1 cellular context compared by ENCODE assay signal in the genomic region with DNA sequence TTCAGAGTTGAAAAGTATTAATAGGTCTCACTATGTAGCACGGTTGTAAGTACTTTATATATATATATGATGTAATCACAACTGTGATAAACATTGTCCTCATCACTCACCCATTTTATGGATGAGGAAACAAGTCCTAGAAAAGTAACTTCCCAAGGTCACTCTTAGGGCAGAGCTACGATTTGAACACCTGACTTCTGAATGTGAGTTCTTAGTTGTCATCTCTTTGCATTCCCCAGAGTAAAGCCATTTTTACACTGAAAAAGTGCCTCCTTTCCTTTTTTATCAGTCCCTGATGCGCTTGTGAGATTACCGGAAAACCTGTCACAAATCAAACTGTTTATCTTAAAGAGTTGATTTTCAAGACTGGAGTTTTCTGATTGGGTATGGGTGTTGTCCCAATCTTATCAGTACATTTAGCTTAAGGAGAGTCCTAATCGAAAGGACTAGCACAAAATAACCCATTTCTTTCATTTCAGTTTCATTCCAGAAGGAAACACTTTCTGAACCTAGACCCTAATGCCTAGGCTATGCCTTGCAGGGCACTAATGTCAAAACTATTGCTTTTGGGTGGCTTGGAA.
TF ChIP-seq lines count a peak whose summit lies in the region.

No MANE protein-coding gene starts in this region.

TF ChIP-seq in K562, 482 proteins besides CTCF, POLR2A, EP300 and RAD21 (continued from another document and continues in another):
- TF ChIP-seq, protein P1, sequence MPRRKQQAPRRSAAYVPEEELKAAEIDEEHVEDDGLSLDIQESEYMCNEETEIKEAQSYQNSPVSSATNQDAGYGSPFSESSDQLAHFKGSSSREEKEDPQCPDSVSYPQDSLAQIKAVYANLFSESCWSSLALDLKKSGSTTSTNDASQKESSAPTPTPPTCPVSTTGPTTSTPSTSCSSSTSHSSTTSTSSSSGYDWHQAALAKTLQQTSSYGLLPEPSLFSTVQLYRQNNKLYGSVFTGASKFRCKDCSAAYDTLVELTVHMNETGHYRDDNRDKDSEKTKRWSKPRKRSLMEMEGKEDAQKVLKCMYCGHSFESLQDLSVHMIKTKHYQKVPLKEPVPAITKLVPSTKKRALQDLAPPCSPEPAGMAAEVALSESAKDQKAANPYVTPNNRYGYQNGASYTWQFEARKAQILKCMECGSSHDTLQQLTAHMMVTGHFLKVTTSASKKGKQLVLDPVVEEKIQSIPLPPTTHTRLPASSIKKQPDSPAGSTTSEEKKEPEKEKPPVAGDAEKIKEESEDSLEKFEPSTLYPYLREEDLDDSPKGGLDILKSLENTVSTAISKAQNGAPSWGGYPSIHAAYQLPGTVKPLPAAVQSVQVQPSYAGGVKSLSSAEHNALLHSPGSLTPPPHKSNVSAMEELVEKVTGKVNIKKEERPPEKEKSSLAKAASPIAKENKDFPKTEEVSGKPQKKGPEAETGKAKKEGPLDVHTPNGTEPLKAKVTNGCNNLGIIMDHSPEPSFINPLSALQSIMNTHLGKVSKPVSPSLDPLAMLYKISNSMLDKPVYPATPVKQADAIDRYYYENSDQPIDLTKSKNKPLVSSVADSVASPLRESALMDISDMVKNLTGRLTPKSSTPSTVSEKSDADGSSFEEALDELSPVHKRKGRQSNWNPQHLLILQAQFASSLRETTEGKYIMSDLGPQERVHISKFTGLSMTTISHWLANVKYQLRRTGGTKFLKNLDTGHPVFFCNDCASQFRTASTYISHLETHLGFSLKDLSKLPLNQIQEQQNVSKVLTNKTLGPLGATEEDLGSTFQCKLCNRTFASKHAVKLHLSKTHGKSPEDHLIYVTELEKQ (CRISPR knock-in tag; IDR thresholded peaks at IDR 0.05): no peak
- TF ChIP-seq TBP (optimal IDR thresholded peaks at IDR 0.05; ENCODE audit: low read depth, low read length) (no peak), ZZZ3 (IDR thresholded peaks at IDR 0.05) (no peak), RBM39 (optimal IDR thresholded peaks at IDR 0.05; ENCODE audit: low read depth, low read length) (no peak), ZNF561 (CRISPR knock-in tag; conservative IDR thresholded peaks at IDR 0.05) (no peak), HDGF (IDR thresholded peaks at IDR 0.05) (no peak), HLTF (IDR thresholded peaks at IDR 0.05) (no peak), FUS (optimal IDR thresholded peaks at IDR 0.05; ENCODE audit: low read depth, low read length) (no peak), DACH1 (IDR thresholded peaks at IDR 0.05; ENCODE audit: partially characterized antibody) (no peak), ARID2 (IDR thresholded peaks at IDR 0.05) (no peak), SAFB (IDR thresholded peaks at IDR 0.05; ENCODE audit: borderline replicate concordance, low read depth, low read length) (no peak), SMAD4 (CRISPR knock-in tag; conservative IDR thresholded peaks at IDR 0.05) (no peak), RFX7 (CRISPR knock-in tag; IDR thresholded peaks at IDR 0.05) (no peak), FOXM1 (IDR thresholded peaks at IDR 0.05; ENCODE audit: low read depth) (peak; percentile 67; the same call in 1 of the 2 replicates), FOXM1 (CRISPR knock-in tag; IDR thresholded peaks at IDR 0.05; ENCODE audit: low read depth) (no peak), CBX5 (IDR thresholded peaks at IDR 0.05; ENCODE audit: borderline replicate concordance, low read depth) (no peak), MCM5 (IDR thresholded peaks at IDR 0.05; ENCODE audit: low read depth) (no peak), ZNF239 (CRISPR knock-in tag; IDR thresholded peaks at IDR 0.05) (no peak; the same call in 1 of the 2 replicates), RAD51 (IDR thresholded peaks at IDR 0.05; ENCODE audit: borderline replicate concordance, low read depth) (no peak), PML (IDR thresholded peaks at IDR 0.05; ENCODE audit: low read length) (0 out of 2 replicates have a peak, but pooled peaks have one; percentile 22), BMI1 (IDR thresholded peaks at IDR 0.05; ENCODE audit: low read length) (no peak), DMBX1 (CRISPR knock-in tag; IDR thresholded peaks at IDR 0.05; ENCODE audit: borderline replicate concordance) (no peak), ADNP (tag; IDR thresholded peaks at IDR 0.05) (no peak), SIN3A (IDR thresholded peaks at IDR 0.05; ENCODE audit: borderline replicate concordance in 2 of 2, control insufficient read depth in 1 of 2, low read depth in 2 of 2, low read length in 2 of 2) (no peak)
- TF ChIP-seq, protein P2, sequence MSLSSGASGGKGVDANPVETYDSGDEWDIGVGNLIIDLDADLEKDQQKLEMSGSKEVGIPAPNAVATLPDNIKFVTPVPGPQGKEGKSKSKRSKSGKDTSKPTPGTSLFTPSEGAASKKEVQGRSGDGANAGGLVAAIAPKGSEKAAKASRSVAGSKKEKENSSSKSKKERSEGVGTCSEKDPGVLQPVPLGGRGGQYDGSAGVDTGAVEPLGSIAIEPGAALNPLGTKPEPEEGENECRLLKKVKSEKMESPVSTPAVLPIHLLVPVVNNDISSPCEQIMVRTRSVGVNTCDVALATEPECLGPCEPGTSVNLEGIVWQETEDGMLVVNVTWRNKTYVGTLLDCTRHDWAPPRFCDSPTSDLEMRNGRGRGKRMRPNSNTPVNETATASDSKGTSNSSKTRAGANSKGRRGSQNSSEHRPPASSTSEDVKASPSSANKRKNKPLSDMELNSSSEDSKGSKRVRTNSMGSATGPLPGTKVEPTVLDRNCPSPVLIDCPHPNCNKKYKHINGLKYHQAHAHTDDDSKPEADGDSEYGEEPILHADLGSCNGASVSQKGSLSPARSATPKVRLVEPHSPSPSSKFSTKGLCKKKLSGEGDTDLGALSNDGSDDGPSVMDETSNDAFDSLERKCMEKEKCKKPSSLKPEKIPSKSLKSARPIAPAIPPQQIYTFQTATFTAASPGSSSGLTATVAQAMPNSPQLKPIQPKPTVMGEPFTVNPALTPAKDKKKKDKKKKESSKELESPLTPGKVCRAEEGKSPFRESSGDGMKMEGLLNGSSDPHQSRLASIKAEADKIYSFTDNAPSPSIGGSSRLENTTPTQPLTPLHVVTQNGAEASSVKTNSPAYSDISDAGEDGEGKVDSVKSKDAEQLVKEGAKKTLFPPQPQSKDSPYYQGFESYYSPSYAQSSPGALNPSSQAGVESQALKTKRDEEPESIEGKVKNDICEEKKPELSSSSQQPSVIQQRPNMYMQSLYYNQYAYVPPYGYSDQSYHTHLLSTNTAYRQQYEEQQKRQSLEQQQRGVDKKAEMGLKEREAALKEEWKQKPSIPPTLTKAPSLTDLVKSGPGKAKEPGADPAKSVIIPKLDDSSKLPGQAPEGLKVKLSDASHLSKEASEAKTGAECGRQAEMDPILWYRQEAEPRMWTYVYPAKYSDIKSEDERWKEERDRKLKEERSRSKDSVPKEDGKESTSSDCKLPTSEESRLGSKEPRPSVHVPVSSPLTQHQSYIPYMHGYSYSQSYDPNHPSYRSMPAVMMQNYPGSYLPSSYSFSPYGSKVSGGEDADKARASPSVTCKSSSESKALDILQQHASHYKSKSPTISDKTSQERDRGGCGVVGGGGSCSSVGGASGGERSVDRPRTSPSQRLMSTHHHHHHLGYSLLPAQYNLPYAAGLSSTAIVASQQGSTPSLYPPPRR (CRISPR knock-in tag; IDR thresholded peaks at IDR 0.05; ENCODE audit: borderline replicate concordance): no peak
- TF ChIP-seq, protein P3, sequence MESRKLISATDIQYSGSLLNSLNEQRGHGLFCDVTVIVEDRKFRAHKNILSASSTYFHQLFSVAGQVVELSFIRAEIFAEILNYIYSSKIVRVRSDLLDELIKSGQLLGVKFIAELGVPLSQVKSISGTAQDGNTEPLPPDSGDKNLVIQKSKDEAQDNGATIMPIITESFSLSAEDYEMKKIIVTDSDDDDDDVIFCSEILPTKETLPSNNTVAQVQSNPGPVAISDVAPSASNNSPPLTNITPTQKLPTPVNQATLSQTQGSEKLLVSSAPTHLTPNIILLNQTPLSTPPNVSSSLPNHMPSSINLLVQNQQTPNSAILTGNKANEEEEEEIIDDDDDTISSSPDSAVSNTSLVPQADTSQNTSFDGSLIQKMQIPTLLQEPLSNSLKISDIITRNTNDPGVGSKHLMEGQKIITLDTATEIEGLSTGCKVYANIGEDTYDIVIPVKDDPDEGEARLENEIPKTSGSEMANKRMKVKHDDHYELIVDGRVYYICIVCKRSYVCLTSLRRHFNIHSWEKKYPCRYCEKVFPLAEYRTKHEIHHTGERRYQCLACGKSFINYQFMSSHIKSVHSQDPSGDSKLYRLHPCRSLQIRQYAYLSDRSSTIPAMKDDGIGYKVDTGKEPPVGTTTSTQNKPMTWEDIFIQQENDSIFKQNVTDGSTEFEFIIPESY (CRISPR knock-in tag; IDR thresholded peaks at IDR 0.05): no peak
- TF ChIP-seq, protein P4, sequence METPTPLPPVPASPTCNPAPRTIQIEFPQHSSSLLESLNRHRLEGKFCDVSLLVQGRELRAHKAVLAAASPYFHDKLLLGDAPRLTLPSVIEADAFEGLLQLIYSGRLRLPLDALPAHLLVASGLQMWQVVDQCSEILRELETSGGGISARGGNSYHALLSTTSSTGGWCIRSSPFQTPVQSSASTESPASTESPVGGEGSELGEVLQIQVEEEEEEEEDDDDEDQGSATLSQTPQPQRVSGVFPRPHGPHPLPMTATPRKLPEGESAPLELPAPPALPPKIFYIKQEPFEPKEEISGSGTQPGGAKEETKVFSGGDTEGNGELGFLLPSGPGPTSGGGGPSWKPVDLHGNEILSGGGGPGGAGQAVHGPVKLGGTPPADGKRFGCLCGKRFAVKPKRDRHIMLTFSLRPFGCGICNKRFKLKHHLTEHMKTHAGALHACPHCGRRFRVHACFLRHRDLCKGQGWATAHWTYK (CRISPR knock-in tag; IDR thresholded peaks at IDR 0.05): no peak
- TF ChIP-seq, protein P5, sequence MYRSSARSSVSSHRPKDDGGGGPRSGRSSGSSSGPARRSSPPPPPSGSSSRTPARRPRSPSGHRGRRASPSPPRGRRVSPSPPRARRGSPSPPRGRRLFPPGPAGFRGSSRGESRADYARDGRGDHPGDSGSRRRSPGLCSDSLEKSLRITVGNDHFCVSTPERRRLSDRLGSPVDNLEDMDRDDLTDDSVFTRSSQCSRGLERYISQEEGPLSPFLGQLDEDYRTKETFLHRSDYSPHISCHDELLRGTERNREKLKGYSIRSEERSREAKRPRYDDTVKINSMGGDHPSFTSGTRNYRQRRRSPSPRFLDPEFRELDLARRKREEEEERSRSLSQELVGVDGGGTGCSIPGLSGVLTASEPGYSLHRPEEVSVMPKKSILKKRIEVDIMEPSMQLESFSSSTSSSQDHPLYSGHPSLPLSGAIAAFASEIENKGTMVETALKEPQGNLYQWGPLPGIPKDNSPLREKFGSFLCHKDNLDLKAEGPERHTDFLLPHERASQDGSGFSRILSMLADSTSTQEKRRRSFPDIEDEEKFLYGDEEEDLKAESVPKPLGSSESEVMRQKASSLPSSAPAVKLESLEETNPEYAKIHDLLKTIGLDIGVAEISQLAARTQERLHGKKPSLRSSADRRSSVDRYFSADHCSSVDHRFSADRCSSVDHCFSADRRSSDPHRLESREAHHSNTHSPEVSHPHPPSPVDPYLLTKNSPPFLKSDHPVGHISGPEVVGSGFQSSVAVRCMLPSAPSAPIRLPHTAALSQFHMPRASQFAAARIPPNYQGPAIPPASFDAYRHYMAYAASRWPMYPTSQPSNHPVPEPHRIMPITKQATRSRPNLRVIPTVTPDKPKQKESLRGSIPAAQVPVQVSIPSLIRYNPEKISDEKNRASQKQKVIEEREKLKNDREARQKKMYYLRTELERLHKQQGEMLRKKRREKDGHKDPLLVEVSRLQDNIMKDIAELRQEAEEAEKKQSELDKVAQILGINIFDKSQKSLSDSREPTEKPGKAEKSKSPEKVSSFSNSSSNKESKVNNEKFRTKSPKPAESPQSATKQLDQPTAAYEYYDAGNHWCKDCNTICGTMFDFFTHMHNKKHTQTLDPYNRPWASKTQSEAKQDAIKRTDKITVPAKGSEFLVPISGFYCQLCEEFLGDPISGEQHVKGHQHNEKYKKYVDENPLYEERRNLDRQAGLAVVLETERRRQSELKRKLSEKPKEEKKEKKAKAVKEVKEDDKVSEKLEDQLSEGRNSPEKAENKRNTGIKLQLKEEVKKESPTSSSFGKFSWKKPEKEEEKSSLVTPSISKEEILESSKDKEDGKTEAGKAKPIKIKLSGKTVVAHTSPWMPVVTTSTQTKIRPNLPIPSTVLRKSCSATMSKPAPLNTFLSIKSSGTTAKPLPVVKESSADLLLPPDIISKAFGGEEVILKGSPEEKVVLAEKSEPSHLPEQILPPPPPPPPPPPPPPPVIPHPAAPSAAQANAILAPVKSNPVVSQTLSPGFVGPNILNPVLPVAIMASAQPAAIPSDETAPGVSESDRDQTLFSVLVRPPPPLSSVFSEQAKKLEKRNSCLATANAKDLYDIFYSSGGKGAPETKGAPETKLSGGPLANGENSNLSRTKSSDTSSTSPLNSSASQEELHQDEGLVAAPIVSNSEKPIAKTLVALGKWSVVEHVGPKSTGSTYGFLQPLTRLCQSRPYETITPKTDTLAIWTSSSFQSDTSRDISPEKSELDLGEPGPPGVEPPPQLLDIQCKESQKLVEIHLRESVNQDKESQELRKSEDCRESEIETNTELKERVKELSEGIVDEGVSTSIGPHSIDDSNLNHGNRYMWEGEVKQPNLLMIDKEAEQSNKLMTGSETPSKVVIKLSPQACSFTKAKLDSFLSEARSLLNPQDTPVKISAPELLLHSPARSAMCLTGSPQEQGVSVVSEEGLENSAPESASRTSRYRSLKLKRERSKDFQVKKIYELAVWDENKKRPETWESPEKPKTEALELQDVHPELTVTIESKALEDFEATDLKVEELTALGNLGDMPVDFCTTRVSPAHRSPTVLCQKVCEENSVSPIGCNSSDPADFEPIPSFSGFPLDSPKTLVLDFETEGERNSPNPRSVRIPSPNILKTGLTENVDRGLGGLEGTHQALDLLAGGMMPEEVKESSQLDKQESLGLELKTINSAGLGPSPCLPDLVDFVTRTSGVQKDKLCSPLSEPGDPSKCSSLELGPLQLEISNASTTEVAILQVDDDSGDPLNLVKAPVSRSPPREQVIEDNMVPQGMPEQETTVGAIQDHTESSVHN (IDR thresholded peaks at IDR 0.05; ENCODE audit: borderline replicate concordance in 1 of 2, low read depth in 1 of 2): no peak
- TF ChIP-seq, protein P6, sequence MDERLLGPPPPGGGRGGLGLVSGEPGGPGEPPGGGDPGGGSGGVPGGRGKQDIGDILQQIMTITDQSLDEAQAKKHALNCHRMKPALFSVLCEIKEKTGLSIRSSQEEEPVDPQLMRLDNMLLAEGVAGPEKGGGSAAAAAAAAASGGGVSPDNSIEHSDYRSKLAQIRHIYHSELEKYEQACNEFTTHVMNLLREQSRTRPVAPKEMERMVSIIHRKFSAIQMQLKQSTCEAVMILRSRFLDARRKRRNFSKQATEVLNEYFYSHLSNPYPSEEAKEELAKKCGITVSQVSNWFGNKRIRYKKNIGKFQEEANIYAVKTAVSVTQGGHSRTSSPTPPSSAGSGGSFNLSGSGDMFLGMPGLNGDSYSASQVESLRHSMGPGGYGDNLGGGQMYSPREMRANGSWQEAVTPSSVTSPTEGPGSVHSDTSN (CRISPR knock-in tag; IDR thresholded peaks at IDR 0.05; ENCODE audit: low read depth): no peak
- TF ChIP-seq, protein P6 (tag; conservative IDR thresholded peaks at IDR 0.05; ENCODE audit: low read depth): no peak; the same call in 1 of the 2 replicates
- TF ChIP-seq, protein P7, sequence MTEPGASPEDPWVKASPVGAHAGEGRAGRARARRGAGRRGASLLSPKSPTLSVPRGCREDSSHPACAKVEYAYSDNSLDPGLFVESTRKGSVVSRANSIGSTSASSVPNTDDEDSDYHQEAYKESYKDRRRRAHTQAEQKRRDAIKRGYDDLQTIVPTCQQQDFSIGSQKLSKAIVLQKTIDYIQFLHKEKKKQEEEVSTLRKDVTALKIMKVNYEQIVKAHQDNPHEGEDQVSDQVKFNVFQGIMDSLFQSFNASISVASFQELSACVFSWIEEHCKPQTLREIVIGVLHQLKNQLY (CRISPR knock-in tag; conservative IDR thresholded peaks at IDR 0.05): no peak
